Comparison of ENCODE assay signal across 15 cellular contexts in genomic region chr11:118953976-118954375, GRCh38. TPM values are rescaled to one million over a fixed set of nuclear protein-coding genes. Genes with fewer than 3 reads are reported as not detected.
A peak's percentile ranks its signal among the peaks of the same experiment; 100 is the strongest.
DNase-seq lines count a peak whose midpoint lies in the region.
"Not testable (repeated sequence)": the region's sequence is repeated elsewhere in the genome, so short reads cannot be mapped to it uniquely, and the experiment has no call there.
"Had no signal": no experiment of that assay in that cellular context is flagged by ENCODE, and none has a peak within 500 bp of the region (broad histone marks: within the 10 kb centered on the region; RNA-seq: fewer than 3 reads in every experiment).

No MANE protein-coding gene starts in this region.

- H3K4me3 ChIP-seq in SJCRH30, result not testable (repeated sequence)

- H3K9me3 ChIP-seq in SJCRH30 (replicated peaks), result not testable (repeated sequence)

- H3K36me3 ChIP-seq in SJCRH30, result not testable (repeated sequence)

- peak; percentile 72 for DNase-seq in COLO668 (lab: John Stamatoyannopoulos, UW; ENCODE audit: unreplicated experiment)
- DNase-seq in NCI-H1105 (lab: John Stamatoyannopoulos, UW), result peak; percentile 65
- DNase-seq in NCI-H2107 treated with DMSO at 0.1 percent for 48 hours (lab: John Stamatoyannopoulos, UW; ENCODE audit: unreplicated experiment), result peak; percentile 43
- peak; percentile 24 for DNase-seq in NCI-H345 (lab: John Stamatoyannopoulos, UW)
- DNase-seq in NCI-H748 (lab: John Stamatoyannopoulos, UW; ENCODE audit: unreplicated experiment), result peak; percentile 60
- DNase-seq in SJCRH30, result peak; percentile 39 to 54
- peak; percentile 16 for DNase-seq in posterior vena cava (ENCODE audit: low spot score)

- H3K27me3 ChIP-seq in SJCRH30, result not testable (repeated sequence)

- intact Hi-C loops in posterior vena cava (cut with DNase I), result loop anchor here in 1 of 2 donors (10.0 kb wide), 1 partner anchor 269 kb away; no protein-coding TSS in a partner anchor

- H3K4me1 ChIP-seq in SJCRH30, result not testable (repeated sequence)

- not testable (repeated sequence) for H3K27ac ChIP-seq in SJCRH30
- peak overlapping the region; percentile 30 for H3K27ac ChIP-seq in cingulate gyrus (ENCODE audit: low read depth, low read length)

RNA-seq across cellular contexts. Expression of gene UPK2, which starts 2.1 kb away (rescaled TPM):
- total RNA-seq in SJCRH30 (2014; rRNA removed; shearing (Covaris generic)), result not detected in 2 replicates
- total RNA-seq in posterior vena cava, result not detected
- total RNA-seq: A673; CD8-positive, alpha-beta T cell; Daoy; H1; HT1080 had no signal

RNA-seq across cellular contexts. Expression of gene FOXR1, which starts 17.6 kb away (rescaled TPM):
- total RNA-seq in SJCRH30 (2014; rRNA removed; shearing (Covaris generic)), result not detected in 2 replicates
- total RNA-seq in posterior vena cava, result not detected
- total RNA-seq: A673; Caco-2; CD8-positive, alpha-beta T cell; Daoy; H1; HFFc6; HT1080 had no signal

RNA-seq across cellular contexts. Expression of gene BCL9L, which starts 28.2 kb away (rescaled TPM):
- total RNA-seq in SJCRH30 (2014; rRNA removed; shearing (Covaris generic)), result 2.2 and 4.3 TPM in 2 replicates
- total RNA-seq in posterior vena cava, result 10 to 100 TPM; 89.2 to 89.5 TPM

RNA-seq across cellular contexts. Expression of gene CENATAC, which starts 44.0 kb away (rescaled TPM):
- total RNA-seq in SJCRH30 (2014; rRNA removed; shearing (Covaris generic)), result 12.7 and 17.5 TPM in 2 replicates
- 10 to 100 TPM; 27.8 TPM for total RNA-seq in posterior vena cava

Comparison
In these comparisons a context has a peak if more than half of its experiments do, and no peak if none do; other contexts are left out.
1. DNase-seq: peak in every context shown above with its lines; median percentile 72 in COLO668; 65 in NCI-H1105; 60 in NCI-H748; 46 in SJCRH30; 43 in NCI-H2107 treated with DMSO at 0.1 percent for 48 hours; 24 in NCI-H345; 16 in posterior vena cava.
2. RNA of gene BCL9L, which starts 28.2 kb away (total RNA-seq): 89.2 to 89.5 TPM in posterior vena cava; 2.2 to 4.3 TPM in SJCRH30; every median in the first group is over 10 times any median in the second.